In the genomic region with DNA sequence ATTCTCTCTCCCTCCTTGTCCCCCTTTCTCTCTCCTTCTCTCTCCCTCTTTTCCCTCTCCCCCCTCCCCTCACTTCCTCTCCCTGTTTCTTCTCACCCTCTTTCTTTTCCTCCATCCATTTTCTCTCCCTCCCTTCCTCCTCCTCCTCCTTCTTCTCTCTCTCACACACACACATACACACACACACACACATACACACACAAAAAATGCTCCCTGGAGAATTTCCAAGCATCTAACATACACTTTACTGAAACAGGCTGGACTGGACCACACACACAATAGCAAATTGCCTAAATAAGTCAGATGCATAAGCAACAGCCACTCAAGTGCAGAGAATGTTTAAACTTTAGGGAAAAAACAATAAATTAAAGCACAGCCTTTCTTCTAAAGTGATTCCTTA, we compare ENCODE assay signal across 20 cellular contexts.
"Had no signal": no experiment of that assay in that cellular context is flagged by ENCODE, and none has a peak within 500 bp of the region (broad histone marks: within the 10 kb centered on the region; RNA-seq: fewer than 3 reads in every experiment).

No MANE protein-coding gene starts in this region.

- ATAC-seq: Panc1, PC-3 had no signal

- H3K9ac ChIP-seq: SK-N-SH had no signal

- H3K4me2 ChIP-seq: SK-N-SH had no signal

- H3K9me2 ChIP-seq: SK-N-SH had no signal

- H3K27ac ChIP-seq: RWPE1 had no signal

- DNase-seq: KBM-7; NCI-H1092 treated with DMSO at 0.1 percent for 48 hours; NCI-H1436; NCI-H187; NCI-H2029; NCI-H2081 treated with DMSO at 0.1 percent for 48 hours; NCI-H2171; NCI-H226; NCI-H446; NCI-H510A; NCI-H524 treated with DMSO at 0.1 percent for 48 hours; NCI-H69; NCI-H774; NK-92 treated with Interleukin-12 subunit alpha and Interleukin-12 subunit beta, amount 100 ng/mL, for 24 hours; PC-3; SHP77; SK-N-SH; SW 1271 had no signal

- H3K9me3 ChIP-seq: SK-N-SH had no signal
